ENCODE assay signal across 3 cellular contexts in the genomic region with DNA sequence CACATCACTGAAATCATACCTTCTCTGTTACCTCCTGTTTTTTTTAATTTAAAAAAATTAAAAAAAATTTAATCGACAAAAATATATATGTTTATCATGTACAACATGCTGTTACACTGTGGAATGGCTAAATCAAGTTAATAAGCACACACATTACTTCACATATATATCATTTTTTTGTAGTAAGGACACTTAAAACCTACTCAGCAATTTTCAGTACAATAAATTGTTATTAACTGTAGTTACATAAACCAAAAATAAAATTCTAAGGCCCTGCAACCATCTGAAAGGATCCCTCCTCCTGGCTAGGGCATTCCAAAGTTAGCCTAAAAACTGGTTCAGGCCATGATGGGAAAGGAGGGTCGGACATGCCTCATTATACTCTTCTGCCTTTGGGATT.
TF ChIP-seq lines count a peak whose summit lies in the region.

No MANE protein-coding gene starts in this region.

TF ChIP-seq in A549, 52 proteins besides CTCF, POLR2A, EP300 and RAD21:
- TF ChIP-seq JUN (IDR thresholded peaks at IDR 0.05) = no peak
- TF ChIP-seq FOSL2 (IDR thresholded peaks at IDR 0.05) = no peak
- TF ChIP-seq FOSL2 (CRISPR knock-in tag; IDR thresholded peaks at IDR 0.05) = no peak
- no peak for TF ChIP-seq GATA3 (IDR thresholded peaks at IDR 0.05; ENCODE audit: borderline replicate concordance)
- TF ChIP-seq, protein P1, sequence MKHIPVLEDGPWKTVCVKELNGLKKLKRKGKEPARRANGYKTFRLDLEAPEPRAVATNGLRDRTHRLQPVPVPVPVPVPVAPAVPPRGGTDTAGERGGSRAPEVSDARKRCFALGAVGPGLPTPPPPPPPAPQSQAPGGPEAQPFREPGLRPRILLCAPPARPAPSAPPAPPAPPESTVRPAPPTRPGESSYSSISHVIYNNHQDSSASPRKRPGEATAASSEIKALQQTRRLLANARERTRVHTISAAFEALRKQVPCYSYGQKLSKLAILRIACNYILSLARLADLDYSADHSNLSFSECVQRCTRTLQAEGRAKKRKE (CRISPR knock-in tag; IDR thresholded peaks at IDR 0.05; ENCODE audit: low read depth) = no peak
- TF ChIP-seq FOXS1 (CRISPR knock-in tag; IDR thresholded peaks at IDR 0.05) = no peak
- TF ChIP-seq MAZ (IDR thresholded peaks at IDR 0.05; ENCODE audit: borderline replicate concordance, low read depth, low read length) = no peak
- TF ChIP-seq, protein P2, sequence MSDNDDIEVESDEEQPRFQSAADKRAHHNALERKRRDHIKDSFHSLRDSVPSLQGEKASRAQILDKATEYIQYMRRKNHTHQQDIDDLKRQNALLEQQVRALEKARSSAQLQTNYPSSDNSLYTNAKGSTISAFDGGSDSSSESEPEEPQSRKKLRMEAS (IDR thresholded peaks at IDR 0.05) = no peak
- peak; percentile 57 for TF ChIP-seq MAFK (IDR thresholded peaks at IDR 0.05; ENCODE audit: partially characterized antibody)
- TF ChIP-seq SREBF2 (IDR thresholded peaks at IDR 0.05) = no peak

TF ChIP-seq in IMR-90, 13 proteins besides CTCF, POLR2A, EP300 and RAD21:
- TF ChIP-seq, protein P3, sequence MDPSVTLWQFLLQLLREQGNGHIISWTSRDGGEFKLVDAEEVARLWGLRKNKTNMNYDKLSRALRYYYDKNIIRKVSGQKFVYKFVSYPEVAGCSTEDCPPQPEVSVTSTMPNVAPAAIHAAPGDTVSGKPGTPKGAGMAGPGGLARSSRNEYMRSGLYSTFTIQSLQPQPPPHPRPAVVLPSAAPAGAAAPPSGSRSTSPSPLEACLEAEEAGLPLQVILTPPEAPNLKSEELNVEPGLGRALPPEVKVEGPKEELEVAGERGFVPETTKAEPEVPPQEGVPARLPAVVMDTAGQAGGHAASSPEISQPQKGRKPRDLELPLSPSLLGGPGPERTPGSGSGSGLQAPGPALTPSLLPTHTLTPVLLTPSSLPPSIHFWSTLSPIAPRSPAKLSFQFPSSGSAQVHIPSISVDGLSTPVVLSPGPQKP (IDR thresholded peaks at IDR 0.05; ENCODE audit: borderline replicate concordance, low read depth, low read length) = no peak
- TF ChIP-seq MAFK (IDR thresholded peaks at IDR 0.05; ENCODE audit: low read depth, low read length) = 0 out of 2 replicates have a peak, but pooled peaks have one; percentile 23

TF ChIP-seq in K562, 482 proteins besides CTCF, POLR2A, EP300 and RAD21:
- TF ChIP-seq PML (IDR thresholded peaks at IDR 0.05; ENCODE audit: low read length) (no peak), NFIC (IDR thresholded peaks at IDR 0.05) (no peak), SOX6 (IDR thresholded peaks at IDR 0.05) (no peak), NR2C1 (IDR thresholded peaks at IDR 0.05) (no peak), NR2C1 (tag; IDR thresholded peaks at IDR 0.05) (no peak), C11orf30 (IDR thresholded peaks at IDR 0.05; ENCODE audit: low read depth) (peak; percentile 74), FOSL1 (tag; conservative IDR thresholded peaks at IDR 0.05) (no peak), MTA2 (IDR thresholded peaks at IDR 0.05; ENCODE audit: low read depth) (no peak), HNRNPUL1 (IDR thresholded peaks at IDR 0.05; ENCODE audit: low read length) (no peak), BRD4 (IDR thresholded peaks at IDR 0.05) (no peak), ZNF140 (CRISPR knock-in tag; IDR thresholded peaks at IDR 0.05) (no peak), PHF20 (IDR thresholded peaks at IDR 0.05; ENCODE audit: partially characterized antibody) (no peak), SMAD2 (IDR thresholded peaks at IDR 0.05; ENCODE audit: low read depth, low read length) (no peak), NCOA4 (IDR thresholded peaks at IDR 0.05; ENCODE audit: partially characterized antibody) (no peak), ZNF175 (CRISPR knock-in tag; IDR thresholded peaks at IDR 0.05; ENCODE audit: low read depth) (no peak), MAFG (tag; conservative IDR thresholded peaks at IDR 0.05) (peak; percentile 30; the same call in 1 of the 2 replicates), MTF1 (CRISPR knock-in tag; IDR thresholded peaks at IDR 0.05; ENCODE audit: borderline replicate concordance) (no peak), POLR3G (IDR thresholded peaks at IDR 0.05; ENCODE audit: extremely low read depth, insufficient read length, insufficient replicate concordance) (no peak), KAT2B (IDR thresholded peaks at IDR 0.05; ENCODE audit: low read depth, low read length) (no peak), MAFF (IDR thresholded peaks at IDR 0.05; ENCODE audit: low read length) (peak; percentile 41; the same call in 1 of the 2 replicates), FIP1L1 (IDR thresholded peaks at IDR 0.05; ENCODE audit: low read depth, low read length, poor library complexity, severe bottlenecking) (no peak), ZNF316 (IDR thresholded peaks at IDR 0.05) (peak; percentile 88)
- TF ChIP-seq, protein P4, sequence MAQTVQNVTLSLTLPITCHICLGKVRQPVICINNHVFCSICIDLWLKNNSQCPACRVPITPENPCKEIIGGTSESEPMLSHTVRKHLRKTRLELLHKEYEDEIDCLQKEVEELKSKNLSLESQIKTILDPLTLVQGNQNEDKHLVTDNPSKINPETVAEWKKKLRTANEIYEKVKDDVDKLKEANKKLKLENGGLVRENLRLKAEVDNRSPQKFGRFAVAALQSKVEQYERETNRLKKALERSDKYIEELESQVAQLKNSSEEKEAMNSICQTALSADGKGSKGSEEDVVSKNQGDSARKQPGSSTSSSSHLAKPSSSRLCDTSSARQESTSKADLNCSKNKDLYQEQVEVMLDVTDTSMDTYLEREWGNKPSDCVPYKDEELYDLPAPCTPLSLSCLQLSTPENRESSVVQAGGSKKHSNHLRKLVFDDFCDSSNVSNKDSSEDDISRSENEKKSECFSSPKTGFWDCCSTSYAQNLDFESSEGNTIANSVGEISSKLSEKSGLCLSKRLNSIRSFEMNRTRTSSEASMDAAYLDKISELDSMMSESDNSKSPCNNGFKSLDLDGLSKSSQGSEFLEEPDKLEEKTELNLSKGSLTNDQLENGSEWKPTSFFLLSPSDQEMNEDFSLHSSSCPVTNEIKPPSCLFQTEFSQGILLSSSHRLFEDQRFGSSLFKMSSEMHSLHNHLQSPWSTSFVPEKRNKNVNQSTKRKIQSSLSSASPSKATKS (CRISPR knock-in tag; IDR thresholded peaks at IDR 0.05) = no peak
- TF ChIP-seq, protein P5, sequence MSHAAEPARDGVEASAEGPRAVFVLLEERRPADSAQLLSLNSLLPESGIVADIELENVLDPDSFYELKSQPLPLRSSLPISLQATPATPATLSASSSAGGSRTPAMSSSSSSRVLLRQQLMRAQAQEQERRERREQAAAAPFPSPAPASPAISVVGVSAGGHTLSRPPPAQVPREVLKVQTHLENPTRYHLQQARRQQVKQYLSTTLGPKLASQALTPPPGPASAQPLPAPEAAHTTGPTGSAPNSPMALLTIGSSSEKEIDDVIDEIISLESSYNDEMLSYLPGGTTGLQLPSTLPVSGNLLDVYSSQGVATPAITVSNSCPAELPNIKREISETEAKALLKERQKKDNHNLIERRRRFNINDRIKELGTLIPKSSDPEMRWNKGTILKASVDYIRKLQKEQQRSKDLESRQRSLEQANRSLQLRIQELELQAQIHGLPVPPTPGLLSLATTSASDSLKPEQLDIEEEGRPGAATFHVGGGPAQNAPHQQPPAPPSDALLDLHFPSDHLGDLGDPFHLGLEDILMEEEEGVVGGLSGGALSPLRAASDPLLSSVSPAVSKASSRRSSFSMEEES (CRISPR knock-in tag; IDR thresholded peaks at IDR 0.05) = no peak
- TF ChIP-seq, protein P6, sequence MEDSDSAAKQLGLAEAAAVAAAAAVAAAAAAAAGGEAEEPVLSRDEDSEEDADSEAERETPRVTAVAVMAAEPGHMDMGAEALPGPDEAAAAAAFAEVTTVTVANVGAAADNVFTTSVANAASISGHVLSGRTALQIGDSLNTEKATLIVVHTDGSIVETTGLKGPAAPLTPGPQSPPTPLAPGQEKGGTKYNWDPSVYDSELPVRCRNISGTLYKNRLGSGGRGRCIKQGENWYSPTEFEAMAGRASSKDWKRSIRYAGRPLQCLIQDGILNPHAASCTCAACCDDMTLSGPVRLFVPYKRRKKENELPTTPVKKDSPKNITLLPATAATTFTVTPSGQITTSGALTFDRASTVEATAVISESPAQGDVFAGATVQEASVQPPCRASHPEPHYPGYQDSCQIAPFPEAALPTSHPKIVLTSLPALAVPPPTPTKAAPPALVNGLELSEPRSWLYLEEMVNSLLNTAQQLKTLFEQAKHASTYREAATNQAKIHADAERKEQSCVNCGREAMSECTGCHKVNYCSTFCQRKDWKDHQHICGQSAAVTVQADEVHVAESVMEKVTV (CRISPR knock-in tag; IDR thresholded peaks at IDR 0.05) = no peak
- TF ChIP-seq, protein P7, sequence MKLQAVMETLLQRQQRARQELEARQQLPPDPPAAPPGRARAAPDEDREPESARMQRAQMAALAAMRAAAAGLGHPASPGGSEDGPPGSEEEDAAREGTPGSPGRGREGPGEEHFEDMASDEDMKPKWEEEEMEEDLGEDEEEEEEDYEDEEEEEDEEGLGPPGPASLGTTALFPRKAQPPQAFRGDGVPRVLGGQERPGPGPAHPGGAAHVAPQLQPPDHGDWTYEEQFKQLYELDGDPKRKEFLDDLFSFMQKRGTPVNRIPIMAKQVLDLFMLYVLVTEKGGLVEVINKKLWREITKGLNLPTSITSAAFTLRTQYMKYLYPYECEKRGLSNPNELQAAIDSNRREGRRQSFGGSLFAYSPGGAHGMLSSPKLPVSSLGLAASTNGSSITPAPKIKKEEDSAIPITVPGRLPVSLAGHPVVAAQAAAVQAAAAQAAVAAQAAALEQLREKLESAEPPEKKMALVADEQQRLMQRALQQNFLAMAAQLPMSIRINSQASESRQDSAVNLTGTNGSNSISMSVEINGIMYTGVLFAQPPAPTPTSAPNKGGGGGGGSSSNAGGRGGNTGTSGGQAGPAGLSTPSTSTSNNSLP (IDR thresholded peaks at IDR 0.05; ENCODE audit: borderline replicate concordance, low read depth, low read length) = no peak
- TF ChIP-seq, protein P8, sequence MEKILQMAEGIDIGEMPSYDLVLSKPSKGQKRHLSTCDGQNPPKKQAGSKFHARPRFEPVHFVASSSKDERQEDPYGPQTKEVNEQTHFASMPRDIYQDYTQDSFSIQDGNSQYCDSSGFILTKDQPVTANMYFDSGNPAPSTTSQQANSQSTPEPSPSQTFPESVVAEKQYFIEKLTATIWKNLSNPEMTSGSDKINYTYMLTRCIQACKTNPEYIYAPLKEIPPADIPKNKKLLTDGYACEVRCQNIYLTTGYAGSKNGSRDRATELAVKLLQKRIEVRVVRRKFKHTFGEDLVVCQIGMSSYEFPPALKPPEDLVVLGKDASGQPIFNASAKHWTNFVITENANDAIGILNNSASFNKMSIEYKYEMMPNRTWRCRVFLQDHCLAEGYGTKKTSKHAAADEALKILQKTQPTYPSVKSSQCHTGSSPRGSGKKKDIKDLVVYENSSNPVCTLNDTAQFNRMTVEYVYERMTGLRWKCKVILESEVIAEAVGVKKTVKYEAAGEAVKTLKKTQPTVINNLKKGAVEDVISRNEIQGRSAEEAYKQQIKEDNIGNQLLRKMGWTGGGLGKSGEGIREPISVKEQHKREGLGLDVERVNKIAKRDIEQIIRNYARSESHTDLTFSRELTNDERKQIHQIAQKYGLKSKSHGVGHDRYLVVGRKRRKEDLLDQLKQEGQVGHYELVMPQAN (IDR thresholded peaks at IDR 0.05; ENCODE audit: borderline replicate concordance) = no peak
